ENCODE assay signal across 3 cellular contexts in the genomic region with DNA sequence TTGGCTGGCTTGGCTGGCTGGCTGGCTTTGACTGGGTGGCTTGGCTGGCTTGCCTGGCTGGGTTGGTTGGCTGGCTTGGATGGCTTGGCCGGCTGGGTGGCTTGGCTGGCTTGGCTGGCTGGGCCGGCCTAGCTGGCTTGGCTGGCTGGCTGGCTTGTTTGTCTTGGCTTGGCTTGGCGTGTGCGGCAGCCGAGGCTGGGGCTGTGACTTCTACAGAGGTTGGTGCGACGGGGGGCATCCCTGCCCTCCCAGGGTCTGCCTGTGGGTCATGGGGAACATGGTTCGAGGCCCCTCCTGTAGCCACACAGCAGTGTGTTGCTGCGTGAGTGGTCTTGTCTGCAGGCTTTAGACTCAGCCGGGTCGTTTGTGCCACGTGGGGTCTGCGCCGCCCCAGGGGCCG. TPM values are rescaled to one million over a fixed set of nuclear protein-coding genes. Genes with fewer than 3 reads are reported as not detected.
"Had no signal": no experiment of that assay in that cellular context is flagged by ENCODE, and none has a peak within 500 bp of the region (broad histone marks: within the 10 kb centered on the region; RNA-seq: fewer than 3 reads in every experiment).

No MANE protein-coding gene starts in this region.

RNA-seq across cellular contexts. Expression of gene TP53TG3D, which starts 33.1 kb away (rescaled TPM):
- total RNA-seq: MCF 10A, OCI-LY7, PC-3 had no signal
